11 cellular contexts compared by ENCODE assay signal in the genomic region with DNA sequence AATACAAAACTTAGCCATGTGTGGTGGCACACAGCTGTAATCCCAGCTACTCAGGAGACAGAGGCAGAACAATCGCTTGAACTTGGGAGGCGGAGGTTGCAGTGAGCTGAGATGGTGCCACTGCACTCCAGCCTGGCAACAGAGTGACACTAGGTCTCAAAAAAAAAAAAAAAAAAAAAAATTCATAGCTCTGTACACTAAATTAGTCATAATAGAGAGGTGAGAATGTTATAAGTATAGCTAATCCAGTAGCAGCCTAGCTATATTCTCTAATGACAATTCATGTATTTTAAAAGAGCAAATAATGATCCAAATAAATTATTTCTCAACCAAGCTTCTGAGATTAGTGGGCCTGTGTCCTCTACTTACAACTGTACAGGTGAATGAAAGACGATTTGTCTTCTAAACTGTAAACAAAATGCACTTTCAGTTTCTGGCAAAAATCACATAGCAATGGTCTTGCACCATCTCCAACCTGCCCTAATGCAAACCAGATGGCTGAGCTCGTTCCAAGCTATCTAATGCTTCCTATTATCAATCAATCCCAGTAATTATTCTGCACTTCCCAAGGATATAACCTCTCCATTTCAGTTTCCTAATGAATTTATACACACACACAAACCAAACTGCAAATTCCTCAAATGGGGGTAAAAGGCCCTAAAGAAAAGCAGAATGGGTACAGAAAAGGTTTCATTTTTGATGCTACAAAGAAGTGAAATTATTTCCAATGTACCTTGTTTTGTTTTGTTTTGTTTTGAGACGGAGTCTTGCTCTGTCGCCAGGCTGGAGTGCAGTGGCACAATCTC. TPM values are rescaled to one million over a fixed set of nuclear protein-coding genes. Genes with fewer than 3 reads are reported as not detected.
DNase-seq lines count a peak whose midpoint lies in the region; ATAC-seq and TF ChIP-seq lines count a peak whose summit lies in the region.
"Had no signal": no experiment of that assay in that cellular context is flagged by ENCODE, and none has a peak within 500 bp of the region (broad histone marks: within the 10 kb centered on the region; RNA-seq: fewer than 3 reads in every experiment).

No MANE protein-coding gene starts in this region.

- no peak for DNase-seq in activated T-cell treated with anti-CD3 and anti-CD28 coated beads, Interleukin-2, amount 50 U/mL, for 72 hours
- no peak for DNase-seq in activated T-cell treated with anti-CD3 and anti-CD28 coated beads, Interleukin-2, amount 50 U/mL, for 1 hour
- DNase-seq in MM.1S = peak; percentile 80
- peak; percentile 46 for DNase-seq in dedifferentiated amniotic fluid mesenchymal stem cell (ENCODE audit: extremely low spot score)
- no peak for DNase-seq in erythroblast (lab: John Stamatoyannopoulos, UW)
- DNase-seq in NCI-H2171 (lab: John Stamatoyannopoulos, UW) = no peak
- no peak for DNase-seq in posterior vena cava (ENCODE audit: low spot score)
- DNase-seq: NCI-H1048, PC-3 had no signal

- peak overlapping the region; percentile 59; the same call in 1 of the 2 replicates for H3K27ac ChIP-seq in MM.1S (ENCODE audit: low read length)

- H3K4me3 Mint-ChIP-seq in activated T-cell treated with anti-CD3 and anti-CD28 coated beads, Interleukin-2, amount 50 U/mL, for 72 hours = no peak overlapping the region
- no peak overlapping the region for H3K4me3 Mint-ChIP-seq in stimulated activated memory B cell treated with anti-CD40 and anti-IgM and Interleukin-4, amounts not matched to agents 10 μg/mL and 1 μg/mL and 100 μg/mL, for 72 hours
- H3K4me3 Mint-ChIP-seq: CD14-positive monocyte had no signal

- peaks cover 6% of the 10 kb centered on the region; the same call in 1 of the 2 replicates for H4K20me1 ChIP-seq in MM.1S (ENCODE audit: insufficient read depth, low read length)

- H3K4me1 ChIP-seq in MM.1S (ENCODE audit: low read length) = peaks cover 17% of the 10 kb centered on the region; the same call in 1 of the 2 replicates

- no peak for TF ChIP-seq POLR2A in erythroblast (IDR thresholded peaks at IDR 0.05; ENCODE audit: low read length)

- H3K27ac Mint-ChIP-seq in activated T-cell treated with anti-CD3 and anti-CD28 coated beads, Interleukin-2, amount 50 U/mL, for 72 hours = peak overlapping the region; percentile 44
- peak overlapping the region; percentile 58 for H3K27ac Mint-ChIP-seq in stimulated activated memory B cell treated with anti-CD40 and anti-IgM and Interleukin-4, amounts not matched to agents 10 μg/mL and 1 μg/mL and 100 μg/mL, for 72 hours

- peaks cover 18% of the 10 kb centered on the region for H3F3A ChIP-seq in MM.1S (ENCODE audit: insufficient read depth, low read length)

- no peaks in the 10 kb centered on the region for H3K9me2 ChIP-seq in MM.1S (replicated peaks; ENCODE audit: insufficient read depth, low read length)

- no peaks in the 10 kb centered on the region for H3K36me3 ChIP-seq in MM.1S (replicated peaks; ENCODE audit: insufficient read depth, low read length)

- intact Hi-C loops in posterior vena cava (cut with DNase I) = no loop called here

- H3K27me3 ChIP-seq in MM.1S (replicated peaks; ENCODE audit: insufficient read depth, low read length) = no peaks in the 10 kb centered on the region

- peaks cover 88% of the 10 kb centered on the region for H3K79me2 ChIP-seq in MM.1S (ENCODE audit: low read length)

- H3K4me3 ChIP-seq in MM.1S (ENCODE audit: low read length) = peak overlapping the region; percentile 30

- peaks cover 33% of the 10 kb centered on the region for H3K4me1 Mint-ChIP-seq in activated T-cell treated with anti-CD3 and anti-CD28 coated beads, Interleukin-2, amount 50 U/mL, for 72 hours (ENCODE audit: low read depth)
- H3K4me1 Mint-ChIP-seq in stimulated activated memory B cell treated with anti-CD40 and anti-IgM and Interleukin-4, amounts not matched to agents 10 μg/mL and 1 μg/mL and 100 μg/mL, for 72 hours = peaks cover 35% of the 10 kb centered on the region

- H3K4me2 ChIP-seq in MM.1S (ENCODE audit: low read depth, low read length) = peak overlapping the region; percentile 62

- no peaks in the 10 kb centered on the region for H3K9me3 Mint-ChIP-seq in activated T-cell treated with anti-CD3 and anti-CD28 coated beads, Interleukin-2, amount 50 U/mL, for 72 hours
- no peaks in the 10 kb centered on the region for H3K9me3 Mint-ChIP-seq in stimulated activated memory B cell treated with anti-CD40 and anti-IgM and Interleukin-4, amounts not matched to agents 10 μg/mL and 1 μg/mL and 100 μg/mL, for 72 hours

- H2AFZ ChIP-seq in MM.1S (ENCODE audit: low read length) = no peak overlapping the region

- no peak overlapping the region; the same call in 1 of the 2 replicates for H3K9ac ChIP-seq in MM.1S (ENCODE audit: low read length)

- H3K36me3 Mint-ChIP-seq in activated T-cell treated with anti-CD3 and anti-CD28 coated beads, Interleukin-2, amount 50 U/mL, for 72 hours (ENCODE audit: insufficient read depth in 2 of 2) = peaks cover 0 to 6% of the 10 kb centered on the region in 2 donors
- H3K36me3 Mint-ChIP-seq in stimulated activated memory B cell treated with anti-CD40 and anti-IgM and Interleukin-4, amounts not matched to agents 10 μg/mL and 1 μg/mL and 100 μg/mL, for 72 hours = peaks cover 14% of the 10 kb centered on the region

- peak in 1 of 2 donors; percentile 41 for ATAC-seq in activated T-cell treated with anti-CD3 and anti-CD28 coated beads, Interleukin-2, amount 50 U/mL, for 72 hours (replicated peaks in 1 of 2)
- no peak for ATAC-seq in stimulated activated memory B cell treated with anti-CD40 and anti-IgM and Interleukin-4, amounts not matched to agents 10 μg/mL and 1 μg/mL and 100 μg/mL, for 72 hours
- ATAC-seq: PC-3 had no signal

- H3K9me3 ChIP-seq in MM.1S (replicated peaks; ENCODE audit: insufficient read depth, low read length) = no peaks in the 10 kb centered on the region

- TF ChIP-seq CTCF in MM.1S (IDR thresholded peaks at IDR 0.05; ENCODE audit: low read length) = no peak

- no peaks in the 10 kb centered on the region for H3K27me3 Mint-ChIP-seq in activated T-cell treated with anti-CD3 and anti-CD28 coated beads, Interleukin-2, amount 50 U/mL, for 72 hours (ENCODE audit: low read depth)
- H3K27me3 Mint-ChIP-seq in stimulated activated memory B cell treated with anti-CD40 and anti-IgM and Interleukin-4, amounts not matched to agents 10 μg/mL and 1 μg/mL and 100 μg/mL, for 72 hours = no peaks in the 10 kb centered on the region

RNA-seq across cellular contexts. Expression of gene GATAD2B, which starts 56.5 kb away (rescaled TPM):
- total RNA-seq in activated T-cell treated with anti-CD3 and anti-CD28 coated beads, Interleukin-2, amount 50 U/mL, for 72 hours = 100 to 1,000 TPM in 1 of 2 donors, 10 to 100 TPM in 1; 87.4 to 106 TPM
- total RNA-seq in posterior vena cava = 10 to 100 TPM; 33.5 to 43.5 TPM

Comparison
In these comparisons a context has a peak if more than half of its experiments do, and no peak if none do; other contexts are left out.
1. DNase-seq: peak in MM.1S (single experiment) and dedifferentiated amniotic fluid mesenchymal stem cell (single experiment); none in activated T-cell treated with anti-CD3 and anti-CD28 coated beads, Interleukin-2, amount 50 U/mL, for 72 hours (0 of 2), activated T-cell treated with anti-CD3 and anti-CD28 coated beads, Interleukin-2, amount 50 U/mL, for 1 hour (single experiment), erythroblast (0 of 2), NCI-H2171 (single experiment) and posterior vena cava (single experiment).